ENCODE assay signal across 22 cellular contexts in the genomic region with DNA sequence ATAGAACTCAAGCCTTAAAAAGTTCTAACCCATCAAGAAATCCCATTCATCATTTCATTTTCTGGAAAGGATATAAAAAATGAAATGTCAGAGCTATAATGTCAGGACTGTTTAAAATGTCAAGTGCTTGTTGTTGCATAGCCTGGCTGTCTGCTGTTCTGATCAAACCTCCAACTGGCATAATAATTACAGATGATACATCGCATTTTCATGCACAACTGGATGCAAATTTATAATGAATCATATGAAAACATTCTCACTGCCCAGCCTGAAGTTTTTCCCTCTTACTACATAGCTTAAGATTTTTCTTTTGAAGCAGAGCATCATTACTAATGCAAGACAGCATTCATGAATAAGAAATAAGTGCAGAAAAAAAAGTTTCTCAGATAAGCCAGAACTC. TPM values are rescaled to one million over a fixed set of nuclear protein-coding genes. Genes with fewer than 3 reads are reported as not detected.
"Had no signal": no experiment of that assay in that cellular context is flagged by ENCODE, and none has a peak within 500 bp of the region (broad histone marks: within the 10 kb centered on the region; RNA-seq: fewer than 3 reads in every experiment).

No MANE protein-coding gene starts in this region.

- H3K36me3 Mint-ChIP-seq: stimulated activated naive B cell treated with anti-CD40 and anti-IgM and Interleukin-4, amounts not matched to agents 10 μg/mL and 1 μg/mL and 100 μg/mL, for 72 hours had no signal

- H3K4me1 Mint-ChIP-seq: stimulated activated naive B cell treated with anti-CD40 and anti-IgM and Interleukin-4, amounts not matched to agents 10 μg/mL and 1 μg/mL and 100 μg/mL, for 72 hours had no signal

- H3K4me3 ChIP-seq: esophagus muscularis mucosa, hepatocyte, lower lobe of right lung, sigmoid colon, spleen had no signal

- DNase-seq: activated CD4-positive, alpha-beta T cell treated with anti-CD3 and anti-CD28 coated beads, Interleukin-2, amount 10 ng/mL, durations not matched to agents 24 days and 14 days; activated CD4-positive, CD25-positive, alpha-beta regulatory T cell; activated CD8-positive, alpha-beta T cell treated with anti-CD3 and anti-CD28 coated beads for 36 hours; activated naive CD4-positive, alpha-beta T cell treated with anti-CD3 and anti-CD28 coated beads for 36 hours; activated T-cell treated with anti-CD3 and anti-CD28 coated beads, Interleukin-2, amount 50 U/mL, for 4 hours; aorta; effector CD8-positive, alpha-beta T cell; left colon; lower lobe of right lung; naive thymus-derived CD8-positive, alpha-beta T cell; sigmoid colon; spleen; stimulated activated naive B cell treated with anti-CD40 and anti-IgM and Interleukin-4, amounts not matched to agents 10 μg/mL and 1 μg/mL and 100 μg/mL, for 72 hours; SW 1271; T-helper 2 cell had no signal

- H3K9me3 Mint-ChIP-seq: activated CD8-positive, alpha-beta T cell treated with anti-CD3 and anti-CD28 coated beads for 36 hours; activated T-cell treated with anti-CD3 and anti-CD28 coated beads, Interleukin-2, amount 50 U/mL, for 4 hours; dendritic cell treated with granulocyte-macrophage colony-stimulating factor and Interleukin-4, amounts not matched to agents 40 ng/mL and 50 ng/mL, for 4 days; naive thymus-derived CD8-positive, alpha-beta T cell had no signal

- H3K27ac Mint-ChIP-seq: activated CD4-positive, alpha-beta T cell treated with anti-CD3 and anti-CD28 coated beads, Interleukin-2, amount 10 ng/mL, durations not matched to agents 24 days and 14 days; activated CD8-positive, alpha-beta T cell treated with anti-CD3 and anti-CD28 coated beads for 36 hours; activated naive CD4-positive, alpha-beta T cell treated with anti-CD3 and anti-CD28 coated beads for 36 hours; dendritic cell treated with granulocyte-macrophage colony-stimulating factor and Interleukin-4, amounts not matched to agents 40 ng/mL and 50 ng/mL, for 4 days; naive thymus-derived CD8-positive, alpha-beta T cell; stimulated activated naive B cell treated with anti-CD40 and anti-IgM and Interleukin-4, amounts not matched to agents 10 μg/mL and 1 μg/mL and 100 μg/mL, for 72 hours had no signal

- ATAC-seq: activated CD8-positive, alpha-beta T cell treated with anti-CD3 and anti-CD28 coated beads for 36 hours; activated T-cell treated with anti-CD3 and anti-CD28 coated beads, Interleukin-2, amount 50 U/mL, for 4 hours; left colon; lower lobe of right lung; naive thymus-derived CD8-positive, alpha-beta T cell; stimulated activated naive B cell treated with anti-CD40 and anti-IgM and Interleukin-4, amounts not matched to agents 10 μg/mL and 1 μg/mL and 100 μg/mL, for 72 hours had no signal

- H3K4me3 Mint-ChIP-seq: activated CD4-positive, alpha-beta T cell treated with anti-CD3 and anti-CD28 coated beads, Interleukin-2, amount 10 ng/mL, durations not matched to agents 24 days and 14 days; activated CD8-positive, alpha-beta T cell treated with anti-CD3 and anti-CD28 coated beads for 36 hours; activated naive CD4-positive, alpha-beta T cell treated with anti-CD3 and anti-CD28 coated beads for 36 hours; activated T-cell treated with anti-CD3 and anti-CD28 coated beads, Interleukin-2, amount 50 U/mL, for 4 hours; dendritic cell treated with granulocyte-macrophage colony-stimulating factor and Interleukin-4, amounts not matched to agents 40 ng/mL and 50 ng/mL, for 4 days; naive thymus-derived CD8-positive, alpha-beta T cell; stimulated activated naive B cell treated with anti-CD40 and anti-IgM and Interleukin-4, amounts not matched to agents 10 μg/mL and 1 μg/mL and 100 μg/mL, for 72 hours had no signal

- H3K27me3 Mint-ChIP-seq: activated CD8-positive, alpha-beta T cell treated with anti-CD3 and anti-CD28 coated beads for 36 hours; dendritic cell treated with granulocyte-macrophage colony-stimulating factor and Interleukin-4, amounts not matched to agents 40 ng/mL and 50 ng/mL, for 4 days had no signal

RNA-seq across cellular contexts. Expression of a gene that starts 46.5 kb away (rescaled TPM):
- total RNA-seq: activated CD4-positive, alpha-beta T cell treated with anti-CD3 and anti-CD28 coated beads, Interleukin-2, amount 10 ng/mL, durations not matched to agents 24 days and 14 days; activated CD8-positive, alpha-beta T cell treated with anti-CD3 and anti-CD28 coated beads for 36 hours; activated naive CD4-positive, alpha-beta T cell treated with anti-CD3 and anti-CD28 coated beads for 36 hours; activated T-cell treated with anti-CD3 and anti-CD28 coated beads, Interleukin-2, amount 50 U/mL, for 4 hours; aorta; cerebellum; esophagus muscularis mucosa; fibroblast of villous mesenchyme; hepatocyte; left colon; lower lobe of right lung; mesenteric fat pad; naive thymus-derived CD8-positive, alpha-beta T cell; sigmoid colon; spleen; ureter had no signal
